In the genomic region with DNA sequence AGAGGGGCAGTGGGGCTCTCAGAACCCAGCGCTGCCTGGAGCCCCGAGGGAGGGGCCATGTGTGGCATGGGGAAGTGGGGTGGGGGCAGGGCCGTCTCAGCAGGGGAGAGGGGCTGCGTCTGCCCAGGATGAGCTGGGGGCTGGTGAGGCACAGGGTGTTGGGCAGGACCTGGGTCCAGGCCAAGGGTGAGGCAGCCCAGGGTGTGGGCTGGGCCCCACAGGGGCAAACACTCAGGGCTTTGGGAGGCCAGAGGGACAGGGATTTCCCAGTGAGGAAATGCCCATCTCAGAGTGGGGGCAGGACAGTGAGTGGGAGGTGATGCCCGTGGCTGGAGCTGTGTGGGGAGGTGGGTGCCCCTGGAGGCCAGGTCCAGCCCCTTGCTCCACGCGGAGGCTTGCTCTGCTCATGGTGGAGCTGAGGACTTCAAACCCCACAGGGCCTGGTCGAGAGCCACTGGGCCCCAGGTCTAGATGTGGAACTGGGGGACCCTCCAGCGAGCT, we compare ENCODE assay signal across 13 cellular contexts. TPM values are rescaled to one million over a fixed set of nuclear protein-coding genes. Genes with fewer than 3 reads are reported as not detected.
DNase-seq lines count a peak whose midpoint lies in the region; ATAC-seq, FAIRE-seq and TF ChIP-seq lines count a peak whose summit lies in the region.
"Had no signal": no experiment of that assay in that cellular context is flagged by ENCODE, and none has a peak within 500 bp of the region (broad histone marks: within the 10 kb centered on the region; RNA-seq: fewer than 3 reads in every experiment).

No MANE protein-coding gene starts in this region.

- H3K36me3 ChIP-seq in GM23248 (ENCODE audit: low read depth) = no peaks in the 10 kb centered on the region
- no peaks in the 10 kb centered on the region for H3K36me3 ChIP-seq in body of pancreas (replicated peaks in 1 of 2; ENCODE audit: insufficient read depth in 1 of 2, low read depth in 2 of 2)
- no peaks in the 10 kb centered on the region for H3K36me3 ChIP-seq in kidney (ENCODE audit: control insufficient read depth in 1 of 2, insufficient read depth in 2 of 2, low read length in 2 of 2)
- H3K36me3 ChIP-seq in stomach = peaks cover 0 to 6% (median 0%) of the 10 kb centered on the region in 4 donors
- H3K36me3 ChIP-seq: gastrocnemius medialis had no signal

- TF ChIP-seq POLR2A in body of pancreas (IDR thresholded peaks at IDR 0.05) (no peak), stomach (IDR thresholded peaks at IDR 0.05) (no peak)

- H3K9me2 ChIP-seq in GM23248 (ENCODE audit: insufficient read depth) = no peaks in the 10 kb centered on the region

- DNase-seq in GM23248 = peak; percentile 78
- DNase-seq in body of pancreas = peak in 2 of 4 donors; percentile 36 to 45
- DNase-seq in kidney = no peak
- peak; percentile 58 for DNase-seq in stomach
- DNase-seq in GM19238 (ENCODE audit: insufficient read length, low spot score) = no peak
- DNase-seq in NCI-H187 (lab: John Stamatoyannopoulos, UW) = no peak
- DNase-seq in cortex of kidney (lab: John Stamatoyannopoulos, UW) = no peak
- DNase-seq in posterior cingulate gyrus = no peak
- DNase-seq: activated effector memory CD4-positive, alpha-beta T cell treated with anti-CD3 and anti-CD28 coated beads, Interleukin-2, amount 50 U/mL, for 16 hours; gastrocnemius medialis had no signal

- 59 to 69% methylated on average over 7 to 9 of the region's 9 CpGs for WGBS in GM23248 (ENCODE audit: low coverage in 1 of 2, low lambda C conversion rate in 2 of 2, missing lambda C conversion rate in 2 of 2), 2 experiments
- WGBS in body of pancreas, 2 donors = 38 to 52% methylated on average over 4 to 9 of the region's 9 CpGs
- 19 to 43% (median 31%) methylated on average over 7 to 9 of the region's 9 CpGs for WGBS in stomach, 5 donors

- TF ChIP-seq CTCF in body of pancreas (IDR thresholded peaks at IDR 0.05) (no peak), kidney (IDR thresholded peaks at IDR 0.05; ENCODE audit: borderline replicate concordance, extremely low read depth, insufficient read depth) (no peak), stomach (IDR thresholded peaks at IDR 0.05) (no peak)

- peak overlapping the region; percentile 94 for H3K9ac ChIP-seq in GM23248
- H3K9ac ChIP-seq in kidney (ENCODE audit: low read length in 2 of 2) = peak overlapping the region in 1 of 2 donors; percentile 26

- peak overlapping the region; percentile 89 for H3K27ac ChIP-seq in GM23248
- H3K27ac ChIP-seq in body of pancreas = peak overlapping the region in 3 of 4 donors; percentile 85 to 91 (median 89)
- peak overlapping the region; percentile 6 to 63 for H3K27ac ChIP-seq in kidney (ENCODE audit: low read depth in 2 of 2, low read length in 2 of 2)
- peak overlapping the region; percentile 94 to 96 (median 95) for H3K27ac ChIP-seq in stomach
- H3K27ac ChIP-seq: gastrocnemius medialis, psoas muscle had no signal

- no peak for ATAC-seq in body of pancreas
- ATAC-seq: gastrocnemius medialis; psoas muscle; stimulated activated effector memory CD8-positive, alpha-beta T cell treated with anti-CD3 and anti-CD28 coated beads, Interleukin-12 subunit alpha, Interleukin-12 subunit beta, amount 100 ng/mL, for 72 hours had no signal

- H2AFZ ChIP-seq in GM23248 = no peak overlapping the region

- intact Hi-C loops in body of pancreas (cut with DNase I) (no loop called here), kidney (cut with DNase I) (no loop called here), stomach (cut with DNase I; ENCODE audit: low total_unique reads) (no loop called here), posterior cingulate gyrus (cut with DNase I) (no loop called here)

- H3K9me3 ChIP-seq in GM23248 (ENCODE audit: low read depth) (no peaks in the 10 kb centered on the region), body of pancreas (no peaks in the 10 kb centered on the region), kidney (ENCODE audit: control insufficient read depth in 1 of 2, low read length in 2 of 2) (no peaks in the 10 kb centered on the region), stomach (no peaks in the 10 kb centered on the region)
- H3K9me3 ChIP-seq: gastrocnemius medialis, psoas muscle had no signal

- no peak for TF ChIP-seq EP300 in stomach (IDR thresholded peaks at IDR 0.05)

- in situ Hi-C loops in GM23248 (cut with MboI) = no loop called here

- no peaks in the 10 kb centered on the region for H3K27me3 ChIP-seq in GM23248 (replicated peaks; ENCODE audit: insufficient read depth)
- no peaks in the 10 kb centered on the region for H3K27me3 ChIP-seq in body of pancreas
- peaks cover 0 to 18% (median 0%) of the 10 kb centered on the region in 3 donors for H3K27me3 ChIP-seq in stomach

- H3K79me2 ChIP-seq in GM23248 (ENCODE audit: insufficient read depth) = peaks cover 97% of the 10 kb centered on the region

- no peak for FAIRE-seq in kidney (lab: Jason Lieb, UNC)
- FAIRE-seq: G401.6 had no signal

- H3K4me3 ChIP-seq in GM23248 = no peak overlapping the region
- no peak overlapping the region for H3K4me3 ChIP-seq in body of pancreas
- H3K4me3 ChIP-seq in kidney (ENCODE audit: low read length in 2 of 2) = no peak overlapping the region
- peak overlapping the region in 2 of 4 donors; percentile 33 to 49 for H3K4me3 ChIP-seq in stomach
- H3K4me3 ChIP-seq: gastrocnemius medialis, psoas muscle had no signal

- H3K4me2 ChIP-seq in GM23248 (ENCODE audit: unreplicated experiment) = peak overlapping the region; percentile 11

- H4K20me1 ChIP-seq in GM23248 (ENCODE audit: insufficient read depth) = no peaks in the 10 kb centered on the region; the same call in 1 of the 2 replicates

- H3K4me1 ChIP-seq in GM23248 (ENCODE audit: insufficient read depth) (peaks cover 43% of the 10 kb centered on the region), body of pancreas (peaks cover 90% of the 10 kb centered on the region), kidney (ENCODE audit: control insufficient read depth in 1 of 2, insufficient read depth in 1 of 2, low read depth in 1 of 2, low read length in 2 of 2) (peaks cover 45 to 72% of the 10 kb centered on the region in 2 donors), stomach (peaks cover 92 to 99% (median 93%) of the 10 kb centered on the region in 4 donors)

- H3F3A ChIP-seq in GM23248 (ENCODE audit: insufficient read depth) = no peaks in the 10 kb centered on the region; the same call in 1 of the 2 replicates

RNA-seq across cellular contexts. Expression of a gene that starts 5.4 kb away (rescaled TPM):
- total RNA-seq in GM23248 (2014; rRNA removed; shearing (Covaris generic)) = 136 and 147 TPM in 2 replicates
- polyA plus RNA-seq in GM23248 (2016; fragmentation: Nextera tagmentation; extraction: Ambion mirVana) = 123 and 136 TPM in 2 replicates
- total RNA-seq in body of pancreas = 100 to 1,000 TPM; 113 to 140 TPM
- 383 TPM for total RNA-seq in kidney
- polyA plus RNA-seq in kidney (ENCODE audit: insufficient read depth, low read depth, low replicate concordance) = 128 TPM
- total RNA-seq in stomach = 100 to 1,000 TPM; 105 to 648 (median 400) TPM
- polyA plus RNA-seq in stomach = 100 to 1,000 TPM in 2 of 3 donors, 10 to 100 TPM in 1; 50.3 to 197 (median 147) TPM

RNA-seq across cellular contexts. Expression of a gene that starts 24.7 kb away (rescaled TPM):
- total RNA-seq in GM23248 (2014; rRNA removed; shearing (Covaris generic)) = 3.3 and 5.7 TPM in 2 replicates
- polyA plus RNA-seq in GM23248 (2016; fragmentation: Nextera tagmentation; extraction: Ambion mirVana) (6.1 and 6.6 TPM in 2 replicates), kidney (ENCODE audit: insufficient read depth, low read depth, low replicate concordance) (14.5 TPM), stomach (1 to 10 TPM; 2.0 to 7.6 (median 5.5) TPM)
- total RNA-seq in body of pancreas (1 to 10 TPM; 3.4 to 7.3 TPM), kidney (16.7 TPM), stomach (10 to 100 TPM in 2 of 5 donors, 1 to 10 TPM in 3; 2.2 to 13.4 (median 2.5) TPM)

RNA-seq across cellular contexts. Expression of a gene that starts 31.9 kb away (rescaled TPM):
- 9.8 and 12.3 TPM in 2 replicates for total RNA-seq in GM23248 (2014; rRNA removed; shearing (Covaris generic))
- 1.0 and 1.2 TPM in 2 replicates for polyA plus RNA-seq in GM23248 (2016; fragmentation: Nextera tagmentation; extraction: Ambion mirVana)
- 1 to 10 TPM; 3.0 to 3.6 TPM for total RNA-seq in body of pancreas
- 18.3 TPM for total RNA-seq in kidney
- polyA plus RNA-seq in kidney (ENCODE audit: insufficient read depth, low read depth, low replicate concordance) = 11.4 TPM
- total RNA-seq in stomach = 10 to 100 TPM in 1 of 5 donors, 1 to 10 TPM in 2, under 1 TPM in 1, not detected in 1; 0.29 to 10.1 (median 5.7) TPM
- 10 to 100 TPM in 2 of 3 donors, 1 to 10 TPM in 1; 8.5 to 13.6 (median 12.3) TPM for polyA plus RNA-seq in stomach

RNA-seq across cellular contexts. Expression of a gene that starts 40.6 kb away (rescaled TPM):
- 22.8 and 28.7 TPM in 2 replicates for total RNA-seq in GM23248 (2014; rRNA removed; shearing (Covaris generic))
- polyA plus RNA-seq in GM23248 (2016; fragmentation: Nextera tagmentation; extraction: Ambion mirVana) = 20.7 and 23.2 TPM in 2 replicates
- 1 to 10 TPM; 3.9 to 4.6 TPM for total RNA-seq in body of pancreas
- total RNA-seq in kidney = 15.9 TPM
- polyA plus RNA-seq in kidney (ENCODE audit: insufficient read depth, low read depth, low replicate concordance) = 13.4 TPM
- 10 to 100 TPM in 2 of 5 donors, 1 to 10 TPM in 3; 5.2 to 49.6 (median 9.3) TPM for total RNA-seq in stomach
- polyA plus RNA-seq in stomach = 1 to 10 TPM; 4.7 to 9.3 (median 7.1) TPM

RNA-seq across cellular contexts. Expression of a gene that starts 41.0 kb away (rescaled TPM):
- 50.0 and 58.4 TPM in 2 replicates for total RNA-seq in GM23248 (2014; rRNA removed; shearing (Covaris generic))
- polyA plus RNA-seq in GM23248 (2016; fragmentation: Nextera tagmentation; extraction: Ambion mirVana) (22.2 and 22.3 TPM in 2 replicates), kidney (ENCODE audit: insufficient read depth, low read depth, low replicate concordance) (39.4 TPM), stomach (10 to 100 TPM; 24.4 to 36.5 (median 28.7) TPM)
- total RNA-seq in body of pancreas (10 to 100 TPM; 48.8 to 53.4 TPM), kidney (53.8 TPM), stomach (100 to 1,000 TPM in 3 of 5 donors, 10 to 100 TPM in 2; 54.9 to 243 (median 151) TPM)

Comparison
In these comparisons a context has a peak if more than half of its experiments do, and no peak if none do; other contexts are left out.
1. DNase-seq: peak in GM23248 (single experiment) and stomach (single experiment); none in kidney (single experiment), GM19238 (single experiment), NCI-H187 (0 of 2), cortex of kidney (single experiment) and posterior cingulate gyrus (0 of 10).
2. H3K27ac ChIP-seq: peak in every context shown above with its lines; median percentile 95 in stomach; 89 in GM23248; 89 in body of pancreas; 34 in kidney.